8 cellular contexts compared by ENCODE assay signal in genomic region chr4:169270156-169270809, GRCh38. TPM values are rescaled to one million over a fixed set of nuclear protein-coding genes. Genes with fewer than 3 reads are reported as not detected.
DNase-seq lines count a peak whose midpoint lies in the region; ATAC-seq, FAIRE-seq and TF ChIP-seq lines count a peak whose summit lies in the region.

No MANE protein-coding gene starts in this region.

- TF ChIP-seq CTCF in AG04449 (IDR thresholded peaks at IDR 0.05; ENCODE audit: insufficient read depth, low read length, missing control alignments) (no peak), neural crest cell (conservative IDR thresholded peaks at IDR 0.05) (peak; percentile 28)

- no peak overlapping the region for H3K27ac Mint-ChIP-seq in activated T-cell treated with anti-CD3 and anti-CD28 coated beads, Interleukin-2, amount 50 U/mL, for 24 hours
- H3K27ac Mint-ChIP-seq in neural crest cell (ENCODE audit: unreplicated experiment) = peak overlapping the region; percentile 97

- POLR2A ChIA-PET in AG04449 (lab: Yijun Ruan, JAX) = interaction anchor here (1.0 to 1.7 kb wide), 6 partner anchors 14 to 260 kb away, joined by 3 to 6 read pairs (median 3); partner anchors contain the start of gene CBR4

- DNase-seq in AG04449 (ENCODE audit: low read depth, low spot score) = no peak
- peak; percentile 63 for DNase-seq in GM12891 (ENCODE audit: insufficient read length, low spot score)
- peak; percentile 16 for DNase-seq in NCI-H1092 (lab: John Stamatoyannopoulos, UW)
- DNase-seq in activated T-cell treated with anti-CD3 and anti-CD28 coated beads, Interleukin-2, amount 50 U/mL, for 24 hours = peak; percentile 52
- DNase-seq in frontal cortex (ENCODE audit: low spot score in 2 of 2) = peak; percentile 65 to 78
- no peak for DNase-seq in neural crest cell (ENCODE audit: low read depth, low spot score)
- no peak for DNase-seq in NCI-H774 (lab: John Stamatoyannopoulos, UW)

- H3K4me3 ChIP-seq in AG04449 (ENCODE audit: low read depth, low read length) = peak overlapping the region; percentile 85

- no peak for TF ChIP-seq POLR2A in GM12891 (IDR thresholded peaks at IDR 0.05; ENCODE audit: low read depth, low read length)

- CTCF ChIA-PET in AG04449 (lab: Yijun Ruan, JAX) = interaction anchor here (0.6 to 3.4 kb wide), 18 partner anchors 7 to 275 kb away, joined by 3 to 23 read pairs (median 4); partner anchors contain the start of gene CBR4

- no peaks in the 10 kb centered on the region for H3K36me3 Mint-ChIP-seq in activated T-cell treated with anti-CD3 and anti-CD28 coated beads, Interleukin-2, amount 50 U/mL, for 24 hours (ENCODE audit: low read depth)
- peaks cover 4% of the 10 kb centered on the region for H3K36me3 Mint-ChIP-seq in neural crest cell (ENCODE audit: low read depth)

- FAIRE-seq in GM12891 (lab: Jason Lieb, UNC) (peak; percentile 89), frontal cortex (lab: Jason Lieb, UNC) (no peak)

- peak overlapping the region; percentile 78 for H3K4me3 Mint-ChIP-seq in activated T-cell treated with anti-CD3 and anti-CD28 coated beads, Interleukin-2, amount 50 U/mL, for 24 hours
- peak overlapping the region; percentile 96 for H3K4me3 Mint-ChIP-seq in neural crest cell

- peaks cover 11% of the 10 kb centered on the region for H3K4me1 Mint-ChIP-seq in activated T-cell treated with anti-CD3 and anti-CD28 coated beads, Interleukin-2, amount 50 U/mL, for 24 hours (ENCODE audit: low read depth)
- peaks cover 32% of the 10 kb centered on the region for H3K4me1 Mint-ChIP-seq in neural crest cell

- no peaks in the 10 kb centered on the region for H3K9me3 Mint-ChIP-seq in activated T-cell treated with anti-CD3 and anti-CD28 coated beads, Interleukin-2, amount 50 U/mL, for 24 hours
- peaks cover 3% of the 10 kb centered on the region for H3K9me3 Mint-ChIP-seq in neural crest cell

- peaks cover 78% of the 10 kb centered on the region for H3K27me3 Mint-ChIP-seq in activated T-cell treated with anti-CD3 and anti-CD28 coated beads, Interleukin-2, amount 50 U/mL, for 24 hours
- peaks cover 4% of the 10 kb centered on the region for H3K27me3 Mint-ChIP-seq in neural crest cell (ENCODE audit: low read depth)

- peak; percentile 44 for ATAC-seq in HG02623 (IDR thresholded peaks at IDR 0.05; ENCODE audit: unreplicated experiment)

TF ChIP-seq in GM12891, 5 proteins besides CTCF, POLR2A, EP300 and RAD21:
- TF ChIP-seq SPI1 (IDR thresholded peaks at IDR 0.05; ENCODE audit: low read depth, low read length) (no peak), TAF1 (IDR thresholded peaks at IDR 0.05; ENCODE audit: low read depth, low read length) (no peak)

RNA-seq across cellular contexts. Expression of gene SH3RF1, which starts 0.5 kb away (rescaled TPM):
- polyA plus RNA-seq in GM12891 (2012; ENCODE audit: low read depth, missing spikeins) = 3.7 TPM
- total RNA-seq in frontal cortex (13.0 TPM), neural crest cell (18.6 and 21.2 TPM in 2 replicates)

Comparison
In these comparisons a context has a peak if more than half of its experiments do, and no peak if none do; other contexts are left out.
1. DNase-seq: peak in GM12891 (single experiment), NCI-H1092 (single experiment), activated T-cell treated with anti-CD3 and anti-CD28 coated beads, Interleukin-2, amount 50 U/mL, for 24 hours (single experiment) and frontal cortex (2 of 2); none in AG04449 (single experiment), neural crest cell (single experiment) and NCI-H774 (single experiment).